ENCODE assay signal across 8 cellular contexts in genomic region chr12:3236345-3237153, GRCh38.
DNase-seq lines count a peak whose midpoint lies in the region; ATAC-seq, FAIRE-seq and TF ChIP-seq lines count a peak whose summit lies in the region.

No MANE protein-coding gene starts in this region.

- CTCF ChIA-PET in SK-N-SH (lab: Yijun Ruan, JAX): interaction anchor here (1.6 to 4.1 kb wide), 4 partner anchors 34 to 106 kb away, joined by 5 to 24 read pairs (median 6); no protein-coding TSS in a partner anchor

- H3K4me3 ChIP-seq in SK-N-SH (ENCODE audit: low read depth in 2 of 2, low read length in 1 of 2): no peak overlapping the region
- H3K4me3 ChIP-seq in right cardiac atrium (ENCODE audit: low read length): no peak overlapping the region
- H3K4me3 ChIP-seq in testis: no peak overlapping the region

- H3K36me3 ChIP-seq in SK-N-SH (replicated peaks in 1 of 2; ENCODE audit: control insufficient read depth in 1 of 2, insufficient read depth in 2 of 2, low read length in 1 of 2) (no peaks in the 10 kb centered on the region), testis (ENCODE audit: low read depth, missing control alignments) (no peaks in the 10 kb centered on the region)

- peaks cover 5 to 6% of the 10 kb centered on the region in 2 experiments; a peak in 2 of 4 replicates for H3K4me1 ChIP-seq in SK-N-SH (ENCODE audit: control insufficient read depth in 1 of 2, insufficient read depth in 2 of 2, low read depth in 1 of 2, low read length in 1 of 2)
- peaks cover 2% of the 10 kb centered on the region for H3K4me1 ChIP-seq in right cardiac atrium (ENCODE audit: control insufficient read depth, insufficient read depth, low read length)
- H3K4me1 ChIP-seq in testis: peaks cover 3% of the 10 kb centered on the region

- DNase-seq in stimulated activated CD4-positive, alpha-beta T cell treated with anti-CD3 and anti-CD28 coated beads, Interleukin-1b, Interleukin-23, amount 100 ng/mL, for 48 hours: peak; percentile 41
- DNase-seq in stimulated activated CD4-positive, alpha-beta T cell treated with anti-CD3 and anti-CD28 coated beads, Interleukin-12 subunit alpha, Interleukin-12 subunit beta, amount 100 ng/mL, for 4 hours: no peak
- DNase-seq in SK-N-SH (peak; percentile 51), right cardiac atrium (peak in 2 of 3 donors; percentile 66 to 71), urothelium cell line (ENCODE audit: low spot score) (peak; percentile 96), NCI-H187 treated with DMSO at 0.1 percent for 48 hours (lab: John Stamatoyannopoulos, UW) (no peak), DMS79 treated with DMSO at 0.1 percent for 48 hours (lab: John Stamatoyannopoulos, UW) (no peak), testis (no peak)

- POLR2A ChIA-PET in SK-N-SH (lab: Yijun Ruan, JAX): interaction anchor here (0.6 kb wide), 1 partner anchor 35 kb away, joined by 3 read pairs; no protein-coding TSS in a partner anchor

- no peak for TF ChIP-seq CTCF in SK-N-SH (IDR thresholded peaks at IDR 0.05)
- TF ChIP-seq CTCF in testis (IDR thresholded peaks at IDR 0.05): no peak

- ATAC-seq in right cardiac atrium: peak; percentile 78 to 86

- peak; percentile 99 for FAIRE-seq in urothelium cell line (lab: Jason Lieb, UNC)

- H2AFZ ChIP-seq in SK-N-SH (ENCODE audit: low read depth): no peak overlapping the region

- intact Hi-C loops in right cardiac atrium (cut with DNase I): no loop called here
- intact Hi-C loops in testis (cut with DNase I; ENCODE audit: low total_unique reads): no loop called here

- H3K27ac ChIP-seq in SK-N-SH (ENCODE audit: low read depth in 2 of 2, low read length in 1 of 2): no peak overlapping the region
- H3K27ac ChIP-seq in right cardiac atrium (ENCODE audit: low read length): peak overlapping the region; percentile 94
- no peak overlapping the region for H3K27ac ChIP-seq in testis

- TF ChIP-seq POLR2A in testis (IDR thresholded peaks at IDR 0.05): no peak

- 69% methylated on average over 15 of the region's 15 CpGs for WGBS in SK-N-SH (ENCODE audit: low lambda C conversion rate)
- WGBS in right cardiac atrium: 59% methylated on average over 15 of the region's 15 CpGs
- WGBS in testis, 2 donors: 75 to 93% methylated on average over 15 of the region's 15 CpGs

- no peaks in the 10 kb centered on the region; the same call in 1 of the 2 replicates for H4K20me1 ChIP-seq in SK-N-SH (ENCODE audit: insufficient read depth)

- H3K9ac ChIP-seq in SK-N-SH: no peak overlapping the region

- H3K9me3 ChIP-seq in SK-N-SH: no peaks in the 10 kb centered on the region
- H3K9me3 ChIP-seq in right cardiac atrium (ENCODE audit: control insufficient read depth, low read length): no peaks in the 10 kb centered on the region
- H3K9me3 ChIP-seq in testis: no peaks in the 10 kb centered on the region

- no peak overlapping the region for H3K4me2 ChIP-seq in SK-N-SH

- H3K79me2 ChIP-seq in SK-N-SH (ENCODE audit: insufficient read depth): no peaks in the 10 kb centered on the region

- no peaks in the 10 kb centered on the region for H3F3A ChIP-seq in SK-N-SH (replicated peaks; ENCODE audit: insufficient read depth)

- H3K27me3 ChIP-seq in SK-N-SH (ENCODE audit: insufficient read depth): no peaks in the 10 kb centered on the region
- no peaks in the 10 kb centered on the region for H3K27me3 ChIP-seq in right cardiac atrium (ENCODE audit: control insufficient read depth, insufficient read depth)
- no peaks in the 10 kb centered on the region for H3K27me3 ChIP-seq in testis

- no peak for TF ChIP-seq EP300 in SK-N-SH (IDR thresholded peaks at IDR 0.05; ENCODE audit: borderline replicate concordance in 1 of 2, low read depth in 1 of 2, low read length in 1 of 2)

- TF ChIP-seq RAD21 in SK-N-SH (IDR thresholded peaks at IDR 0.05; ENCODE audit: low read length): no peak

- no peaks in the 10 kb centered on the region for H3K9me2 ChIP-seq in SK-N-SH

TF ChIP-seq in SK-N-SH, 30 proteins besides CTCF, POLR2A, EP300 and RAD21:
- TF ChIP-seq FOXM1 (IDR thresholded peaks at IDR 0.05; ENCODE audit: low read depth) (no peak), NFIC (IDR thresholded peaks at IDR 0.05; ENCODE audit: borderline replicate concordance) (no peak), FOSL2 (IDR thresholded peaks at IDR 0.05; ENCODE audit: borderline replicate concordance, low read depth) (peak; percentile 41; the same call in 1 of the 2 replicates), TEAD4 (IDR thresholded peaks at IDR 0.05; ENCODE audit: borderline replicate concordance, insufficient read depth) (no peak), RXRA (IDR thresholded peaks at IDR 0.05; ENCODE audit: borderline replicate concordance, low read depth) (no peak), JUND (IDR thresholded peaks at IDR 0.05) (0 out of 2 replicates have a peak, but pooled peaks have one; percentile 22)
- TF ChIP-seq, protein P1, sequence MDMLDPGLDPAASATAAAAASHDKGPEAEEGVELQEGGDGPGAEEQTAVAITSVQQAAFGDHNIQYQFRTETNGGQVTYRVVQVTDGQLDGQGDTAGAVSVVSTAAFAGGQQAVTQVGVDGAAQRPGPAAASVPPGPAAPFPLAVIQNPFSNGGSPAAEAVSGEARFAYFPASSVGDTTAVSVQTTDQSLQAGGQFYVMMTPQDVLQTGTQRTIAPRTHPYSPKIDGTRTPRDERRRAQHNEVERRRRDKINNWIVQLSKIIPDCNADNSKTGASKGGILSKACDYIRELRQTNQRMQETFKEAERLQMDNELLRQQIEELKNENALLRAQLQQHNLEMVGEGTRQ (IDR thresholded peaks at IDR 0.05; ENCODE audit: borderline replicate concordance, low read depth, low read length): no peak
- TF ChIP-seq, protein P2, sequence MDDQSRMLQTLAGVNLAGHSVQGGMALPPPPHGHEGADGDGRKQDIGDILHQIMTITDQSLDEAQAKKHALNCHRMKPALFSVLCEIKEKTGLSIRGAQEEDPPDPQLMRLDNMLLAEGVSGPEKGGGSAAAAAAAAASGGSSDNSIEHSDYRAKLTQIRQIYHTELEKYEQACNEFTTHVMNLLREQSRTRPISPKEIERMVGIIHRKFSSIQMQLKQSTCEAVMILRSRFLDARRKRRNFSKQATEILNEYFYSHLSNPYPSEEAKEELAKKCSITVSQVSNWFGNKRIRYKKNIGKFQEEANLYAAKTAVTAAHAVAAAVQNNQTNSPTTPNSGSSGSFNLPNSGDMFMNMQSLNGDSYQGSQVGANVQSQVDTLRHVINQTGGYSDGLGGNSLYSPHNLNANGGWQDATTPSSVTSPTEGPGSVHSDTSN (IDR thresholded peaks at IDR 0.05): no peak

Comparison
In these comparisons a context has a peak if more than half of its experiments do, and no peak if none do; other contexts are left out.
1. DNase-seq: peak in stimulated activated CD4-positive, alpha-beta T cell treated with anti-CD3 and anti-CD28 coated beads, Interleukin-1b, Interleukin-23, amount 100 ng/mL, for 48 hours (single experiment), SK-N-SH (single experiment), right cardiac atrium (2 of 3) and urothelium cell line (single experiment); none in stimulated activated CD4-positive, alpha-beta T cell treated with anti-CD3 and anti-CD28 coated beads, Interleukin-12 subunit alpha, Interleukin-12 subunit beta, amount 100 ng/mL, for 4 hours (single experiment), NCI-H187 treated with DMSO at 0.1 percent for 48 hours (single experiment), DMS79 treated with DMSO at 0.1 percent for 48 hours (single experiment) and testis (single experiment).